8 cellular contexts compared by ENCODE assay signal in the genomic region with DNA sequence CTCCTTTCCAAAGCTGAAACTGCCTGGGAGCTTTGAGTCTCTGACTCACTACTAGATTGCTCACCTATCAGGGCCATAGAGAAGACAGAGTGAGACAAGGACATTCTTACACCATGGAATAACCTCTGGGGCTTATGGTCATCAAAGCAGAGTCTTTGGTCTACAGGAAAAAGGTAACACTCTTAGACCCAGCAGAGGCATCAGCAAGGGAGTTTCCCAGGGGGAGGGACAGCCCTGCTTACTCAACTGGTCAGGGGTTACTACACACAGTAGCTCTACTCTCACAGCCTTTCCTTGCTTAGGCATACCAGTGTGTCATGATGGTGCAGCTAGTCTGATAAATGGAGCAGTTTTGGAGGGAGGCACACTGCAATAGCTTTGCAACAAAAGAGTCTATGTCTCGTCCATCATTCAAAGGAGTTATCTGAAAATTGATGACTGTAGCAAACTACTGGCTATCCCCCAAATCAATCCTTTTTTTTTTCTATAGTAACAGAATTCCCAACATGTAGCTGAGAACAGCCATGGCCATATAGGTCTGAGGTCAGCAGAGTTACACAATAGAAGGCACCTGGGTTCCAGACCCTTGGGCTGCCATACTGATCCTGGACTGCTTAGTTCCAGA. TPM values are rescaled to one million over a fixed set of nuclear protein-coding genes. Genes with fewer than 3 reads are reported as not detected.
A peak's percentile ranks its signal among the peaks of the same experiment; 100 is the strongest.
DNase-seq lines count a peak whose midpoint lies in the region; ATAC-seq and TF ChIP-seq lines count a peak whose summit lies in the region.

No MANE protein-coding gene starts in this region.

- H3K27me3 Mint-ChIP-seq in neural progenitor cell (ENCODE audit: insufficient read depth, low read depth), result peaks cover 9% of the 10 kb centered on the region

- H3K27ac Mint-ChIP-seq in neural progenitor cell, result no peak overlapping the region

- H3K23ac ChIP-seq in trophoblast cell (ENCODE audit: low read length), result no peak overlapping the region

- no peak overlapping the region for H4K8ac ChIP-seq in trophoblast cell (ENCODE audit: low read depth, low read length)

- peak overlapping the region; percentile 70 to 88 for H3K27ac ChIP-seq in coronary artery
- H3K27ac ChIP-seq in trophoblast cell (ENCODE audit: low read depth, low read length), result no peak overlapping the region
- H3K27ac ChIP-seq in A673 (ENCODE audit: low read depth, low read length, poor library complexity, severe bottlenecking), result no peak overlapping the region
- no peak overlapping the region for H3K27ac ChIP-seq in neural progenitor cell

- no peak overlapping the region for H2BK120ac ChIP-seq in trophoblast cell (ENCODE audit: insufficient read depth, low read length, poor library complexity)

- H3K4me2 ChIP-seq in trophoblast cell (ENCODE audit: low read length) (no peak overlapping the region), neural progenitor cell (no peak overlapping the region)

- TF ChIP-seq CTCF in GM10248 (IDR thresholded peaks at IDR 0.05; ENCODE audit: control extremely low read depth, extremely low read depth, low read depth, missing control alignments), result no peak
- TF ChIP-seq CTCF in coronary artery (IDR thresholded peaks at IDR 0.05), result no peak
- no peak for TF ChIP-seq CTCF in A673 (conservative IDR thresholded peaks at IDR 0.05; ENCODE audit: low read depth, low read length)
- no peak for TF ChIP-seq CTCF in neural progenitor cell (IDR thresholded peaks at IDR 0.05)

- no peak overlapping the region for H2AK5ac ChIP-seq in trophoblast cell (ENCODE audit: low read length)

- BruUV-seq in A673 (replicated peaks; lab: Mats Ljungman, UMichigan), result no TSS peak

- H4K91ac ChIP-seq in trophoblast cell (ENCODE audit: low read depth, low read length), result no peak overlapping the region

- no peak overlapping the region for H2BK12ac ChIP-seq in trophoblast cell (ENCODE audit: low read length)

- H3K9me3 ChIP-seq in trophoblast cell (ENCODE audit: insufficient read depth, low read depth, low read length) (no peaks in the 10 kb centered on the region), A673 (ENCODE audit: low read depth, low read length, poor library complexity, severe bottlenecking) (no peaks in the 10 kb centered on the region), neural progenitor cell (ENCODE audit: low read depth) (no peaks in the 10 kb centered on the region)

- H3K18ac ChIP-seq in trophoblast cell (ENCODE audit: low read length), result no peak overlapping the region

- H3K4me3 Mint-ChIP-seq in neural progenitor cell, result no peak overlapping the region

- peaks cover 3% of the 10 kb centered on the region for H3K9me3 Mint-ChIP-seq in neural progenitor cell

- H3K4me1 ChIP-seq in trophoblast cell (ENCODE audit: control insufficient read depth in 1 of 2, insufficient read depth in 2 of 2, low read length in 2 of 2) (peaks cover 0 to 2% of the 10 kb centered on the region in 2 experiments), A673 (ENCODE audit: insufficient read depth, low read length, poor library complexity, severe bottlenecking) (no peaks in the 10 kb centered on the region), neural progenitor cell (peaks cover 6% of the 10 kb centered on the region)

- ATAC-seq in GM21367 (IDR thresholded peaks at IDR 0.05; ENCODE audit: unreplicated experiment) (peak; percentile 59), HG03565 (IDR thresholded peaks at IDR 0.05; ENCODE audit: unreplicated experiment) (peak; percentile 84)

- H3K4me3 ChIP-seq in coronary artery (no peak overlapping the region), trophoblast cell (ENCODE audit: low read depth, low read length) (no peak overlapping the region), A673 (ENCODE audit: low read depth, low read length, poor library complexity, severe bottlenecking) (no peak overlapping the region), neural progenitor cell (no peak overlapping the region)

- no peak overlapping the region for H2BK5ac ChIP-seq in trophoblast cell (ENCODE audit: low read depth, low read length, poor library complexity)

- H3K4me1 Mint-ChIP-seq in neural progenitor cell, result peaks cover 8% of the 10 kb centered on the region

- H3K9ac ChIP-seq in trophoblast cell (ENCODE audit: low read length), result no peak overlapping the region
- no peak overlapping the region for H3K9ac ChIP-seq in neural progenitor cell

- H3K4ac ChIP-seq in trophoblast cell (ENCODE audit: low read depth, low read length), result no peak overlapping the region

- H4K20me1 ChIP-seq in neural progenitor cell (ENCODE audit: low read depth), result no peaks in the 10 kb centered on the region

- no peaks in the 10 kb centered on the region for H3F3A ChIP-seq in neural progenitor cell (ENCODE audit: low read depth)

- H2AFZ ChIP-seq in trophoblast cell (ENCODE audit: insufficient read depth, low read length, poor library complexity) (no peak overlapping the region), neural progenitor cell (replicated peaks) (no peak overlapping the region)

- POLR2A ChIA-PET in GM10248 (lab: Yijun Ruan, JAX), result interaction anchor here (0.6 kb wide), 1 partner anchor 907 kb away, joined by 6 read pairs; no protein-coding TSS in a partner anchor
- POLR2A ChIA-PET in A673 (lab: Charles Lee; ENCODE audit: low non-redundant PET), result no interaction called here

- no peaks in the 10 kb centered on the region for H3K79me1 ChIP-seq in trophoblast cell (ENCODE audit: low read length)

- H3K14ac ChIP-seq in trophoblast cell (ENCODE audit: low read length), result no peak overlapping the region

- WGBS in trophoblast cell (ENCODE audit: extremely low coverage, insufficient coverage, insufficient read length), result no CpG with 5 or more reads among the region's 1 CpG

- H4K12ac ChIP-seq in trophoblast cell (ENCODE audit: low read depth, low read length), result no peak overlapping the region

- no peaks in the 10 kb centered on the region for H3K36me3 ChIP-seq in trophoblast cell (ENCODE audit: control insufficient read depth in 1 of 2, insufficient read depth in 2 of 2, low read length in 2 of 2)
- no peaks in the 10 kb centered on the region for H3K36me3 ChIP-seq in A673 (ENCODE audit: insufficient read depth, low read length, poor library complexity, severe bottlenecking)
- no peaks in the 10 kb centered on the region for H3K36me3 ChIP-seq in neural progenitor cell

- CTCF ChIA-PET in GM10248 (lab: Yijun Ruan, JAX), result interaction anchor here (0.8 to 1.4 kb wide), 4 partner anchors 12 to 36 kb away, joined by 3 to 7 read pairs (median 4); no protein-coding TSS in a partner anchor
- CTCF ChIA-PET in A673 (lab: Charles Lee), result no interaction called here

- DNase-seq in GM10248 (ENCODE audit: extremely low spot score) (peak; percentile 63), coronary artery (ENCODE audit: low spot score) (no peak), trophoblast cell (peak; percentile 96 to 98), A673 (ENCODE audit: low spot score) (no peak), neural progenitor cell (ENCODE audit: low spot score) (no peak), NCI-H1436 (lab: John Stamatoyannopoulos, UW) (no peak)

- H3K36me3 Mint-ChIP-seq in neural progenitor cell, result peaks cover 2% of the 10 kb centered on the region

- H3K79me2 ChIP-seq in trophoblast cell (ENCODE audit: control insufficient read depth, insufficient read depth, low read length, poor library complexity) (no peaks in the 10 kb centered on the region), neural progenitor cell (ENCODE audit: low read depth) (no peaks in the 10 kb centered on the region)

- no peaks in the 10 kb centered on the region for H3K27me3 ChIP-seq in trophoblast cell (ENCODE audit: insufficient read depth, low read length)
- H3K27me3 ChIP-seq in A673 (replicated peaks; ENCODE audit: insufficient read depth, low read depth, low read length, poor library complexity), result no peaks in the 10 kb centered on the region
- H3K27me3 ChIP-seq in neural progenitor cell, result no peaks in the 10 kb centered on the region

- intact Hi-C loops in A673 (cut with micrococcal nuclease; ENCODE audit: unreplicated experiment), result no loop called here

RNA-seq across cellular contexts. Expression of a gene that starts 22.4 kb away (rescaled TPM):
- polyA plus RNA-seq in trophoblast cell (2013), result 0.03 and 0.06 TPM in 2 replicates
- total RNA-seq in A673 (2021), result not detected in 2 replicates
- total RNA-seq in neural progenitor cell (ENCODE audit: low replicate concordance), result not detected in 2 replicates

Comparison
In these comparisons a context has a peak if more than half of its experiments do, and no peak if none do; other contexts are left out.
1. DNase-seq: peak in GM10248 (single experiment) and trophoblast cell (2 of 2); none in coronary artery (single experiment), A673 (single experiment), neural progenitor cell (single experiment) and NCI-H1436 (single experiment).
2. H3K27ac ChIP-seq: peak in coronary artery (2 of 2); none in trophoblast cell (single experiment), A673 (single experiment) and neural progenitor cell (single experiment).